In the genomic region with DNA sequence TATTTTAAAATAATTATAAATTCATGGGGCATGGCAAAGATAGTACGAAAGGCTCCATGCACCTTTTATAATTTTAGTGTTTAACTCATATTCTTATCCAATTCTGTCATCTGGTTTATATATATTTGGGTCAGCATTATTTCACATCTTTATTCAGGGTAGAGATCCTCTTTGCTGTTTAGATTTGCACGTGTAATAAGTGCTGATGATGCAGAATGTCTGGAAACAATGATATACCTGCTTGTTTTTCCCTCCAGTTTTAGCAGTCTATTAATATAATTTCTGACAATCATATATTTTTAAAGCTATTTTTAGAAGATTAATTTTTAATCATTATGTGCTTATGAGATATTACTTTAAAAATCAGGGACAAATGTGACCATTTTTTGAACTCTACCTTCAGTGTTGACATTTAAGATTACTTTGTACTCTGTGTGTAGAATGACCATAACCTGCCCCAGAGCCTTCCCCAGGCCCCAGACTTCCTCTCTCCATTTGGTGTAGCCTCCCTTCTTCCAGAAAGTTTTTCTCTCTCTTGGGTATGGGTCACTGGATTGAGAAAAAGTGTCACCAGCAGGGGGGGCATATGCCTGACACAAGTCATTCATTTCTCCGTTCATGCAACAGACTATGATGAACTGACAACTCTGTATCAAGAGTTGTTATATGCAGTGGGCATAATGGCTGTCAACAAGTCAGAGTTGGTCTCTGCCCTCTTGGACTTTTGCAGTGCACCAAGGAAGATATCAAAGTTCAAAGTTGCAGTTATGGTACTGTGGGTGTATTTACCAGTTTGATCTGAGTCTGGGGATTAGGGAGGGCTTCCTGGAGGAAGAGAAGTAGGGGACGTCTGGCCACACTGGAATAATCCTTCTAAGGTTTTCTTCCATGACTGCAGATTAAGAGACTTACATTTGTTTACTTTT, we compare ENCODE assay signal across 10 cellular contexts.
DNase-seq lines count a peak whose midpoint lies in the region; ATAC-seq and TF ChIP-seq lines count a peak whose summit lies in the region.
"Had no signal": no experiment of that assay in that cellular context is flagged by ENCODE, and none has a peak within 500 bp of the region (broad histone marks: within the 10 kb centered on the region; RNA-seq: fewer than 3 reads in every experiment).

No MANE protein-coding gene starts in this region.

- intact Hi-C loops in left ventricle myocardium inferior (cut with micrococcal nuclease): no loop called here
- intact Hi-C loops in left cardiac atrium (cut with DNase I): loop anchor here in 1 of 2 donors (10.0 kb wide), 1 partner anchor 556 kb away; no protein-coding TSS in a partner anchor

- no peak for ATAC-seq in left cardiac atrium
- ATAC-seq in GM18505 (IDR thresholded peaks at IDR 0.05; ENCODE audit: unreplicated experiment): no peak

- no peak overlapping the region for H3K9ac ChIP-seq in OCI-LY3 (ENCODE audit: low read length)

- H3K9me3 ChIP-seq in left ventricle myocardium inferior (replicated peaks): no peaks in the 10 kb centered on the region
- H3K9me3 ChIP-seq in OCI-LY3 (ENCODE audit: insufficient read depth, low read length): no peaks in the 10 kb centered on the region

- H3K36me3 ChIP-seq in left ventricle myocardium inferior (peaks cover 12% of the 10 kb centered on the region), OCI-LY3 (replicated peaks; ENCODE audit: low read depth, low read length) (no peaks in the 10 kb centered on the region)

- peaks cover 4% of the 10 kb centered on the region for H3K4me1 ChIP-seq in left ventricle myocardium inferior
- peaks cover 7% of the 10 kb centered on the region; the same call in 1 of the 2 replicates for H3K4me1 ChIP-seq in OCI-LY3 (ENCODE audit: low read length)

- H2AFZ ChIP-seq in OCI-LY3 (ENCODE audit: low read depth, low read length): no peak overlapping the region

- H3K79me2 ChIP-seq in OCI-LY3 (ENCODE audit: low read length): no peaks in the 10 kb centered on the region

- TF ChIP-seq POLR2A in GM18505 (IDR thresholded peaks at IDR 0.05; ENCODE audit: borderline replicate concordance, extremely low read depth, insufficient read depth, insufficient read length): no peak

- H3K27ac ChIP-seq in left ventricle myocardium inferior (replicated peaks) (no peak overlapping the region), OCI-LY3 (ENCODE audit: low read length) (no peak overlapping the region)

- no peak overlapping the region; the same call in 1 of the 2 replicates for H3K4me2 ChIP-seq in OCI-LY3 (ENCODE audit: low read length)

- no peak for DNase-seq in left ventricle myocardium inferior
- DNase-seq in left cardiac atrium: no peak
- no peak for DNase-seq in fibroblast of pulmonary artery (ENCODE audit: low read depth)
- DNase-seq in SIG-M5 (lab: John Stamatoyannopoulos, UW): no peak
- DNase-seq in 8988T: no peak
- DNase-seq in activated T-cell treated with anti-CD3 and anti-CD28 coated beads, Interleukin-2, amount 50 U/mL, for 48 hours: no peak
- DNase-seq: effector memory CD4-positive, alpha-beta T cell had no signal

- H3K27me3 ChIP-seq in left ventricle myocardium inferior (ENCODE audit: low read depth) (no peaks in the 10 kb centered on the region), OCI-LY3 (ENCODE audit: low read depth, low read length) (no peaks in the 10 kb centered on the region)

- no peaks in the 10 kb centered on the region for H4K20me1 ChIP-seq in OCI-LY3 (ENCODE audit: insufficient read depth, low read length)

- TF ChIP-seq CTCF in left ventricle myocardium inferior (IDR thresholded peaks at IDR 0.05; ENCODE audit: borderline replicate concordance) (peak; percentile 35), OCI-LY3 (IDR thresholded peaks at IDR 0.05; ENCODE audit: low read depth, low read length) (peak; percentile 59), fibroblast of pulmonary artery (IDR thresholded peaks at IDR 0.05; ENCODE audit: low read length, missing control alignments) (peak; percentile 38)

- no peak overlapping the region for H3K4me3 ChIP-seq in left ventricle myocardium inferior
- H3K4me3 ChIP-seq in OCI-LY3 (ENCODE audit: low read length): no peak overlapping the region
- no peak overlapping the region for H3K4me3 ChIP-seq in fibroblast of pulmonary artery (replicated peaks; ENCODE audit: low read depth, low read length)
- H3K4me3 ChIP-seq: lung had no signal
